Comparison of ENCODE assay signal across 8 cellular contexts in the genomic region with DNA sequence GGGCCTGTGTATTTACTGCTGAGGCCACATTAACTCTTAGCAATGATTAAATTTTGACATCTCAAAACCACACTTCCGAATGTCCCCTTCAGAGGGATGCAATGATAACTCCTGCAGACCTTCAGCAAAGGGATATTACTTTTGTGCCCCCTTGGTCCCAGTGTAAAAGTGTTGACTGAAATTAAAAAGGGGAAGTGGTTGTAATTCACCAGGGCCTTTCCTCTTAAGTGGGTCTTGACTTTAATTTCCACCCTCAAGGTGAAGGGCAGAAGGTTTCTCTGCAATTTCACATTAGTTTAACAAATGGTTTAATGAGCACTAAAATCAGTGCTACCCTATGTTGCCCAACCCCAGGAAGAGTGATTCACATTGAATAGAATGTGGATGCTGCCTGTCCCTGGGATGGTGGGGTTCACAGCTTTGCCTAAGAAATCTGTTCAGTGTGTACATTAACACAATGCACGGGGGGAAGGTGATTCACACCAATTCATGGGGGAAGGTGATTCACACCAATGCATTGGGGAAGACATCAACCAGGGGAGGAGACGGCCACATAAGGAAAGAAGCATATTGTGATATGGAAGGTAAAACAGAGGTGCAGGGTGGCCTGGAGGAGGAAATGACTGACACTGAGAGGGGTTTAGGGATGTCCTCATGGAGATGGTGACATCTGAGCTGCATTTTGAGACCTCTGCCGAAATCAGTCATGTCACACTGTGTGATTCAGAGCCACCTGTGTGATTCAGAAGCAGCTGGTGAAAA. TPM values are rescaled to one million over a fixed set of nuclear protein-coding genes. Genes with fewer than 3 reads are reported as not detected.
DNase-seq lines count a peak whose midpoint lies in the region; ATAC-seq, FAIRE-seq and TF ChIP-seq lines count a peak whose summit lies in the region.

No MANE protein-coding gene starts in this region.

- H3K4me3 ChIP-seq in DOHH2 (ENCODE audit: low read length) (peak overlapping the region; percentile 56), kidney (ENCODE audit: low read length in 2 of 2) (no peak overlapping the region)

- H3K9me3 ChIP-seq in DOHH2 (ENCODE audit: control insufficient read depth, insufficient read depth, low read length) = peaks cover 27% of the 10 kb centered on the region
- peaks cover 3 to 12% of the 10 kb centered on the region in 2 donors for H3K9me3 ChIP-seq in kidney (ENCODE audit: control insufficient read depth in 1 of 2, low read length in 2 of 2)

- H3K36me3 ChIP-seq in DOHH2 (ENCODE audit: control insufficient read depth, low read length) = no peaks in the 10 kb centered on the region; the same call in 1 of the 2 replicates
- no peaks in the 10 kb centered on the region for H3K36me3 ChIP-seq in kidney (ENCODE audit: control insufficient read depth in 1 of 2, insufficient read depth in 2 of 2, low read length in 2 of 2)

- ATAC-seq in HG02642 (IDR thresholded peaks at IDR 0.05; ENCODE audit: poor library complexity, unreplicated experiment) = peak; percentile 66

- H4K20me1 ChIP-seq in DOHH2 (ENCODE audit: control insufficient read depth, insufficient read depth, low read depth, low read length) = no peaks in the 10 kb centered on the region

- H3F3A ChIP-seq in DOHH2 (ENCODE audit: control insufficient read depth, insufficient read depth) = peaks cover 13% of the 10 kb centered on the region

- intact Hi-C loops in kidney (cut with DNase I) = no loop called here

- H3K27me3 ChIP-seq in DOHH2 (ENCODE audit: control insufficient read depth, low read length) = no peaks in the 10 kb centered on the region

- FAIRE-seq in kidney (lab: Jason Lieb, UNC) = no peak
- no peak for FAIRE-seq in GM19239 (lab: Jason Lieb, UNC)

- peaks cover 38% of the 10 kb centered on the region for H3K4me1 ChIP-seq in DOHH2 (ENCODE audit: control insufficient read depth, low read length)
- H3K4me1 ChIP-seq in kidney (ENCODE audit: control insufficient read depth in 1 of 2, insufficient read depth in 1 of 2, low read depth in 1 of 2, low read length in 2 of 2) = peaks cover 42 to 48% of the 10 kb centered on the region in 2 donors

- peak overlapping the region in 1 of 2 donors; percentile 13 for H3K9ac ChIP-seq in kidney (ENCODE audit: low read length in 2 of 2)

- H3K9me2 ChIP-seq in DOHH2 (replicated peaks; ENCODE audit: control insufficient read depth, low read length) = no peaks in the 10 kb centered on the region

- H3K4me2 ChIP-seq in DOHH2 (ENCODE audit: low read length) = peak overlapping the region; percentile 91

- no peaks in the 10 kb centered on the region for H3K79me2 ChIP-seq in DOHH2 (ENCODE audit: control insufficient read depth, low read length)

- peak; percentile 38 for DNase-seq in RPMI8226
- DNase-seq in kidney = no peak
- no peak for DNase-seq in stimulated activated CD4-positive, alpha-beta T cell treated with anti-CD3 and anti-CD28 coated beads, Interleukin-4, amount 100 ng/mL, for 24 hours
- DNase-seq in NCI-H510A (lab: John Stamatoyannopoulos, UW) = no peak
- no peak for DNase-seq in GM19239 (ENCODE audit: insufficient read length, low spot score)
- no peak for DNase-seq in occipital lobe (lab: John Stamatoyannopoulos, UW)

- peak overlapping the region; percentile 93 for H3K27ac ChIP-seq in DOHH2 (ENCODE audit: low read depth, low read length)
- H3K27ac ChIP-seq in kidney (ENCODE audit: low read depth in 2 of 2, low read length in 2 of 2) = peak overlapping the region; percentile 4 to 52

- TF ChIP-seq CTCF in DOHH2 (IDR thresholded peaks at IDR 0.05; ENCODE audit: low read depth, low read length, poor library complexity, severe bottlenecking) = no peak
- no peak for TF ChIP-seq CTCF in kidney (IDR thresholded peaks at IDR 0.05; ENCODE audit: borderline replicate concordance, extremely low read depth, insufficient read depth)

RNA-seq across cellular contexts. Expression of a gene that starts 19.4 kb away (rescaled TPM):
- total RNA-seq in kidney (198 TPM), occipital lobe (7.5 TPM)
- 38.4 TPM for polyA plus RNA-seq in kidney (ENCODE audit: insufficient read depth, low read depth, low replicate concordance)

Comparison
In these comparisons a context has a peak if more than half of its experiments do, and no peak if none do; other contexts are left out.
1. RNA of a gene that starts 19.4 kb away (total RNA-seq): 198 TPM in kidney (single experiment); 7.5 TPM in occipital lobe (single experiment); every median in the first group is over 10 times any median in the second.